Comparison of ENCODE assay signal across 22 cellular contexts in the genomic region with DNA sequence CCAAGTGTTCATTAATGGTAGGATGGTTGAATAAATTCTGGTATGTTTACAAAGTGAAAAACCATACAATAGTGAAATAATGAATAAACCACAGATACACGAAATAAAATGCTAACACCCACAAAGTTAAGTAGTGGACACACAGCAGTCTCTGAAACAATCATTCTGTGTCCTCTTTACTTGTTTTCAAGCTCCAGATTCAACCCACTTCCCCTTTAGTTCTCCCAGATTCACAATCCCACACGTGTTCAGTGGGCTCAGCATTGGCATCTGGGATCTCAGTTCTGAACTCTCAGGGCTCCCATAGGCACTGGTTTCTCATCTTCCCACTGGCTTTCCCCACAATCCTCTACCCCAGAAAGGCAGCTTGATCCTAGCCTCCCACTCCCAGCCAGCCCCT. TPM values are rescaled to one million over a fixed set of nuclear protein-coding genes. Genes with fewer than 3 reads are reported as not detected.
DNase-seq lines count a peak whose midpoint lies in the region; ATAC-seq and TF ChIP-seq lines count a peak whose summit lies in the region.
"Had no signal": no experiment of that assay in that cellular context is flagged by ENCODE, and none has a peak within 500 bp of the region (broad histone marks: within the 10 kb centered on the region; RNA-seq: fewer than 3 reads in every experiment).

No MANE protein-coding gene starts in this region.

- no peak for TF ChIP-seq POLR2A in ovary (IDR thresholded peaks at IDR 0.05)
- TF ChIP-seq POLR2A in breast epithelium (IDR thresholded peaks at IDR 0.05): no peak

- CTCF ChIA-PET in CD8-positive, alpha-beta memory T cell (lab: Charles Lee): no interaction called here

- no peak for DNase-seq in CD8-positive, alpha-beta memory T cell
- DNase-seq in NCI-H82 (lab: John Stamatoyannopoulos, UW) (peak; percentile 78), right cardiac atrium (no peak), ovary (no peak), breast epithelium (ENCODE audit: low spot score in 2 of 2) (no peak)
- no peak for DNase-seq in central memory CD8-positive, alpha-beta T cell (ENCODE audit: low spot score in 2 of 2)
- no peak for DNase-seq in stimulated activated effector memory CD8-positive, alpha-beta T cell treated with anti-CD3 and anti-CD28 coated beads, Interleukin-12 subunit alpha, Interleukin-12 subunit beta, amount 100 ng/mL, for 72 hours (ENCODE audit: low spot score in 2 of 2)
- DNase-seq: C1 segment of cervical spinal cord, Calu3, DMS153, GM23248, H7, NCI-H1105 treated with DMSO at 0.1 percent for 48 hours, NCI-H146, NCI-H1930, NCI-H2107, NCI-H446, NCI-H774, Right ventricle myocardium superior, RPMI8226 had no signal

- H3K27me3 ChIP-seq in CD8-positive, alpha-beta memory T cell (ENCODE audit: insufficient read depth, low read length, poor library complexity, severe bottlenecking): no peaks in the 10 kb centered on the region
- H3K27me3 ChIP-seq in right cardiac atrium (ENCODE audit: control insufficient read depth, insufficient read depth) (no peaks in the 10 kb centered on the region), ovary (no peaks in the 10 kb centered on the region), breast epithelium (no peaks in the 10 kb centered on the region)
- H3K27me3 ChIP-seq: SJSA1 had no signal

- WGBS in right cardiac atrium: 83% methylated on average over 2 of the region's 2 CpGs
- 91 to 93% (median 93%) methylated on average over 2 of the region's 2 CpGs for WGBS in ovary, 3 donors

- POLR2A ChIA-PET in CD8-positive, alpha-beta memory T cell (lab: Charles Lee): no interaction called here

- no peaks in the 10 kb centered on the region for H3K4me1 ChIP-seq in CD8-positive, alpha-beta memory T cell (ENCODE audit: insufficient read depth, low read length)
- H3K4me1 ChIP-seq in right cardiac atrium (ENCODE audit: control insufficient read depth, insufficient read depth, low read length) (no peaks in the 10 kb centered on the region), ovary (ENCODE audit: insufficient read depth) (peaks cover 2% of the 10 kb centered on the region), breast epithelium (no peaks in the 10 kb centered on the region)
- H3K4me1 ChIP-seq: SJSA1 had no signal

- no peak overlapping the region for H3K27ac ChIP-seq in CD8-positive, alpha-beta memory T cell (ENCODE audit: low read depth, low read length)
- no peak overlapping the region for H3K27ac ChIP-seq in right cardiac atrium (ENCODE audit: low read length)
- H3K27ac ChIP-seq in ovary: no peak overlapping the region
- H3K27ac ChIP-seq in breast epithelium: no peak overlapping the region
- H3K27ac ChIP-seq: GM23248, SJSA1 had no signal

- TF ChIP-seq CTCF in ovary (IDR thresholded peaks at IDR 0.05) (no peak), breast epithelium (IDR thresholded peaks at IDR 0.05) (no peak)

- intact Hi-C loops in right cardiac atrium (cut with DNase I) (no loop called here), ovary (cut with DNase I) (no loop called here), breast epithelium (cut with DNase I; ENCODE audit: low total_unique reads) (no loop called here)

- no peaks in the 10 kb centered on the region for H3K27me3 Mint-ChIP-seq in CD8-positive, alpha-beta memory T cell
- no peaks in the 10 kb centered on the region for H3K27me3 Mint-ChIP-seq in central memory CD8-positive, alpha-beta T cell

- H3K36me3 Mint-ChIP-seq in CD8-positive, alpha-beta memory T cell: peaks cover 0 to 21% (median 19%) of the 10 kb centered on the region in 3 donors
- peaks cover 4% of the 10 kb centered on the region for H3K36me3 Mint-ChIP-seq in central memory CD8-positive, alpha-beta T cell (ENCODE audit: insufficient read depth)
- no peaks in the 10 kb centered on the region for H3K36me3 Mint-ChIP-seq in stimulated activated effector memory CD8-positive, alpha-beta T cell treated with anti-CD3 and anti-CD28 coated beads, Interleukin-12 subunit alpha, Interleukin-12 subunit beta, amount 100 ng/mL, for 72 hours

- H3K27ac Mint-ChIP-seq in CD8-positive, alpha-beta memory T cell: peak overlapping the region in 5 of 8 donors; percentile 1 to 62 (median 38)
- peak overlapping the region; percentile 8 for H3K27ac Mint-ChIP-seq in central memory CD8-positive, alpha-beta T cell (ENCODE audit: low read depth)
- peak overlapping the region; percentile 27 for H3K27ac Mint-ChIP-seq in stimulated activated effector memory CD8-positive, alpha-beta T cell treated with anti-CD3 and anti-CD28 coated beads, Interleukin-12 subunit alpha, Interleukin-12 subunit beta, amount 100 ng/mL, for 72 hours

- H3K4me1 Mint-ChIP-seq in CD8-positive, alpha-beta memory T cell: peaks cover 18 to 28% (median 25%) of the 10 kb centered on the region in 3 donors
- peaks cover 23% of the 10 kb centered on the region for H3K4me1 Mint-ChIP-seq in central memory CD8-positive, alpha-beta T cell
- H3K4me1 Mint-ChIP-seq in stimulated activated effector memory CD8-positive, alpha-beta T cell treated with anti-CD3 and anti-CD28 coated beads, Interleukin-12 subunit alpha, Interleukin-12 subunit beta, amount 100 ng/mL, for 72 hours: peaks cover 9% of the 10 kb centered on the region

- no peak for TF ChIP-seq EP300 in ovary (IDR thresholded peaks at IDR 0.05)

- peaks cover 0 to 6% (median 0%) of the 10 kb centered on the region in 5 donors for H3K9me3 Mint-ChIP-seq in CD8-positive, alpha-beta memory T cell
- no peaks in the 10 kb centered on the region for H3K9me3 Mint-ChIP-seq in central memory CD8-positive, alpha-beta T cell
- no peaks in the 10 kb centered on the region for H3K9me3 Mint-ChIP-seq in stimulated activated effector memory CD8-positive, alpha-beta T cell treated with anti-CD3 and anti-CD28 coated beads, Interleukin-12 subunit alpha, Interleukin-12 subunit beta, amount 100 ng/mL, for 72 hours

- no peaks in the 10 kb centered on the region for H3K36me3 ChIP-seq in CD8-positive, alpha-beta memory T cell (ENCODE audit: insufficient read depth, low read length)
- H3K36me3 ChIP-seq in ovary: no peaks in the 10 kb centered on the region
- H3K36me3 ChIP-seq in breast epithelium: no peaks in the 10 kb centered on the region
- H3K36me3 ChIP-seq: SJSA1 had no signal

- no peak overlapping the region for H3K4me3 Mint-ChIP-seq in CD8-positive, alpha-beta memory T cell
- H3K4me3 Mint-ChIP-seq in central memory CD8-positive, alpha-beta T cell: no peak overlapping the region
- no peak overlapping the region for H3K4me3 Mint-ChIP-seq in stimulated activated effector memory CD8-positive, alpha-beta T cell treated with anti-CD3 and anti-CD28 coated beads, Interleukin-12 subunit alpha, Interleukin-12 subunit beta, amount 100 ng/mL, for 72 hours

- no peak overlapping the region for H3K4me3 ChIP-seq in CD8-positive, alpha-beta memory T cell (ENCODE audit: low read length)
- H3K4me3 ChIP-seq in right cardiac atrium (ENCODE audit: low read length) (no peak overlapping the region), ovary (no peak overlapping the region), breast epithelium (no peak overlapping the region)
- H3K4me3 ChIP-seq: GM23248, SJSA1 had no signal

- H3K9me3 ChIP-seq in CD8-positive, alpha-beta memory T cell (ENCODE audit: low read length): no peaks in the 10 kb centered on the region
- H3K9me3 ChIP-seq in right cardiac atrium (ENCODE audit: control insufficient read depth, low read length) (no peaks in the 10 kb centered on the region), ovary (no peaks in the 10 kb centered on the region), breast epithelium (no peaks in the 10 kb centered on the region)
- H3K9me3 ChIP-seq: SJSA1 had no signal

- ATAC-seq in central memory CD8-positive, alpha-beta T cell (replicated peaks; ENCODE audit: extremely low read depth, poor library complexity, severe bottlenecking): no peak
- ATAC-seq in stimulated activated effector memory CD8-positive, alpha-beta T cell treated with anti-CD3 and anti-CD28 coated beads, Interleukin-12 subunit alpha, Interleukin-12 subunit beta, amount 100 ng/mL, for 72 hours: no peak
- no peak for ATAC-seq in right cardiac atrium
- ATAC-seq: HepG2 had no signal

RNA-seq across cellular contexts. Expression of a gene that starts 44.9 kb away (rescaled TPM):
- total RNA-seq in CD8-positive, alpha-beta memory T cell: 10 to 100 TPM; 45.3 to 48.6 TPM
- 153 TPM for polyA plus RNA-seq in CD8-positive, alpha-beta memory T cell
- total RNA-seq in right cardiac atrium: 10 to 100 TPM; 58.3 to 67.9 (median 64.4) TPM
- 131 TPM for polyA plus RNA-seq in right cardiac atrium
- 10 to 100 TPM; 20.5 to 50.6 (median 45.2) TPM for total RNA-seq in ovary
- polyA plus RNA-seq in ovary: 100 to 1,000 TPM in 1 of 2 donors, 10 to 100 TPM in 1; 73.4 to 308 TPM
- total RNA-seq in breast epithelium: 10 to 100 TPM; 26.6 to 37.4 (median 28.5) TPM
